ENCODE assay signal across 27 cellular contexts in genomic region chr4:77079281-77079680, GRCh38. TPM values are rescaled to one million over a fixed set of nuclear protein-coding genes. Genes with fewer than 3 reads are reported as not detected.
DNase-seq lines count a peak whose midpoint lies in the region; ATAC-seq, FAIRE-seq and TF ChIP-seq lines count a peak whose summit lies in the region.
"Had no signal": no experiment of that assay in that cellular context is flagged by ENCODE, and none has a peak within 500 bp of the region (broad histone marks: within the 10 kb centered on the region; RNA-seq: fewer than 3 reads in every experiment).

No MANE protein-coding gene starts in this region.

- H3K27ac ChIP-seq in astrocyte (ENCODE audit: low read depth, low read length) (no peak overlapping the region), neural progenitor cell (no peak overlapping the region), transverse colon (no peak overlapping the region)
- H3K27ac ChIP-seq: A549, GM23248 had no signal

- in situ Hi-C loops in transverse colon (cut with MboI; ENCODE audit: low pct_ligation_motif_present in 1 of 4, low pct_unique_long_range_greater_than_20kb in 1 of 4, low sequenced_read_pairs in 3 of 4): no loop called here

- peaks cover 11% of the 10 kb centered on the region for H3K36me3 Mint-ChIP-seq in stimulated activated naive CD8-positive, alpha-beta T cell treated with anti-CD3 and anti-CD28 coated beads, Interleukin-15, Interleukin-2, amounts not matched to agents 100 ng/mL and 50 ng/mL, for 24 hours (ENCODE audit: low read depth)
- no peaks in the 10 kb centered on the region for H3K36me3 Mint-ChIP-seq in astrocyte (ENCODE audit: low read depth, unreplicated experiment)
- H3K36me3 Mint-ChIP-seq in neural progenitor cell: peaks cover 2% of the 10 kb centered on the region
- peaks cover 3% of the 10 kb centered on the region for H3K36me3 Mint-ChIP-seq in mesothelial cell of epicardium

- ATAC-seq in stimulated activated naive CD8-positive, alpha-beta T cell treated with anti-CD3 and anti-CD28 coated beads, Interleukin-15, amount 100 ng/mL, for 72 hours: no peak
- ATAC-seq in HG03442 (IDR thresholded peaks at IDR 0.05; ENCODE audit: unreplicated experiment): no peak
- ATAC-seq: A549, K562 had no signal

- H3K36me3 ChIP-seq in astrocyte (ENCODE audit: insufficient read depth, low read length) (no peaks in the 10 kb centered on the region), neural progenitor cell (no peaks in the 10 kb centered on the region), transverse colon (no peaks in the 10 kb centered on the region)
- H3K36me3 ChIP-seq: MG63 had no signal

- TF ChIP-seq CTCF in astrocyte (IDR thresholded peaks at IDR 0.05; ENCODE audit: insufficient read depth, low read depth, low read length) (no peak), neural progenitor cell (IDR thresholded peaks at IDR 0.05) (no peak), transverse colon (IDR thresholded peaks at IDR 0.05) (no peak), mesothelial cell of epicardium (IDR thresholded peaks at IDR 0.05; ENCODE audit: unreplicated experiment) (no peak)

- peaks cover 7% of the 10 kb centered on the region for H3K27me3 Mint-ChIP-seq in stimulated activated naive CD8-positive, alpha-beta T cell treated with anti-CD3 and anti-CD28 coated beads, Interleukin-15, Interleukin-2, amounts not matched to agents 100 ng/mL and 50 ng/mL, for 24 hours
- no peaks in the 10 kb centered on the region for H3K27me3 Mint-ChIP-seq in stimulated activated naive CD8-positive, alpha-beta T cell treated with anti-CD3 and anti-CD28 coated beads, Interleukin-15, amount 100 ng/mL, for 72 hours
- H3K27me3 Mint-ChIP-seq in astrocyte (ENCODE audit: low read depth, unreplicated experiment) (no peaks in the 10 kb centered on the region), neural progenitor cell (ENCODE audit: insufficient read depth, low read depth) (peaks cover 6% of the 10 kb centered on the region), mesothelial cell of epicardium (ENCODE audit: low read depth) (no peaks in the 10 kb centered on the region)

- H3F3A ChIP-seq in neural progenitor cell (ENCODE audit: low read depth): peaks cover 15% of the 10 kb centered on the region

- WGBS in transverse colon (ENCODE audit: low coverage in 1 of 2), 2 donors: 97% methylated on average over 5 of the region's 5 CpGs

- no peak overlapping the region for H3K4me2 ChIP-seq in astrocyte (ENCODE audit: low read length)
- no peak overlapping the region for H3K4me2 ChIP-seq in neural progenitor cell
- H3K4me2 ChIP-seq: A549 had no signal

- H3K4me1 ChIP-seq in astrocyte (ENCODE audit: insufficient read depth, low read length) (peaks cover 3% of the 10 kb centered on the region), neural progenitor cell (peaks cover 16% of the 10 kb centered on the region), transverse colon (peaks cover 0 to 19% (median 6%) of the 10 kb centered on the region in 4 donors)

- peak overlapping the region; percentile 11 for H3K4me3 Mint-ChIP-seq in stimulated activated naive CD8-positive, alpha-beta T cell treated with anti-CD3 and anti-CD28 coated beads, Interleukin-15, Interleukin-2, amounts not matched to agents 100 ng/mL and 50 ng/mL, for 24 hours
- no peak overlapping the region for H3K4me3 Mint-ChIP-seq in stimulated activated naive CD8-positive, alpha-beta T cell treated with anti-CD3 and anti-CD28 coated beads, Interleukin-15, amount 100 ng/mL, for 72 hours
- H3K4me3 Mint-ChIP-seq in astrocyte (ENCODE audit: unreplicated experiment): peak overlapping the region; percentile 34
- no peak overlapping the region for H3K4me3 Mint-ChIP-seq in neural progenitor cell
- H3K4me3 Mint-ChIP-seq in mesothelial cell of epicardium: no peak overlapping the region

- no peak overlapping the region for H2AFZ ChIP-seq in astrocyte (ENCODE audit: low read depth, low read length)
- no peak overlapping the region for H2AFZ ChIP-seq in neural progenitor cell (replicated peaks)
- H2AFZ ChIP-seq: GM23248 had no signal

- no peak for TF ChIP-seq EP300 in transverse colon (IDR thresholded peaks at IDR 0.05; ENCODE audit: low read depth)

- no peak overlapping the region for H3K9ac ChIP-seq in astrocyte (ENCODE audit: low read length)
- no peak overlapping the region for H3K9ac ChIP-seq in neural progenitor cell
- H3K9ac ChIP-seq: GM23248 had no signal

- H3K27me3 ChIP-seq in astrocyte (ENCODE audit: insufficient read depth, low read length): no peaks in the 10 kb centered on the region
- H3K27me3 ChIP-seq in neural progenitor cell: no peaks in the 10 kb centered on the region
- H3K27me3 ChIP-seq in transverse colon: no peaks in the 10 kb centered on the region
- H3K27me3 ChIP-seq: MG63 had no signal

- H3K4me1 Mint-ChIP-seq in stimulated activated naive CD8-positive, alpha-beta T cell treated with anti-CD3 and anti-CD28 coated beads, Interleukin-15, Interleukin-2, amounts not matched to agents 100 ng/mL and 50 ng/mL, for 24 hours (ENCODE audit: low read depth): peaks cover 43% of the 10 kb centered on the region
- H3K4me1 Mint-ChIP-seq in stimulated activated naive CD8-positive, alpha-beta T cell treated with anti-CD3 and anti-CD28 coated beads, Interleukin-15, amount 100 ng/mL, for 72 hours: peaks cover 43% of the 10 kb centered on the region
- peaks cover 4% of the 10 kb centered on the region for H3K4me1 Mint-ChIP-seq in astrocyte (ENCODE audit: low read depth, unreplicated experiment)
- peaks cover 20% of the 10 kb centered on the region for H3K4me1 Mint-ChIP-seq in neural progenitor cell
- peaks cover 20% of the 10 kb centered on the region for H3K4me1 Mint-ChIP-seq in mesothelial cell of epicardium

- H4K20me1 ChIP-seq in astrocyte (ENCODE audit: insufficient read depth, low read length) (peaks cover 7% of the 10 kb centered on the region), neural progenitor cell (ENCODE audit: low read depth) (peaks cover 8% of the 10 kb centered on the region)

- no peak overlapping the region for H3K4me3 ChIP-seq in astrocyte (ENCODE audit: insufficient read depth, low read depth, low read length)
- H3K4me3 ChIP-seq in neural progenitor cell: no peak overlapping the region
- H3K4me3 ChIP-seq in transverse colon: no peak overlapping the region
- H3K4me3 ChIP-seq: A549, GM23248, K562, MG63 had no signal

- peaks cover 26% of the 10 kb centered on the region for H3K79me2 ChIP-seq in astrocyte (ENCODE audit: insufficient read depth, low read length)
- peaks cover 38% of the 10 kb centered on the region for H3K79me2 ChIP-seq in neural progenitor cell (ENCODE audit: low read depth)

- TF ChIP-seq POLR2A in transverse colon (IDR thresholded peaks at IDR 0.05): no peak

- intact Hi-C loops in transverse colon (cut with DNase I; ENCODE audit: low total_unique reads): no loop called here

- H3K9me3 ChIP-seq in astrocyte (ENCODE audit: insufficient read depth, low read depth, low read length) (no peaks in the 10 kb centered on the region), neural progenitor cell (ENCODE audit: low read depth) (no peaks in the 10 kb centered on the region), transverse colon (no peaks in the 10 kb centered on the region)
- H3K9me3 ChIP-seq: A549, MG63 had no signal

- no peak for DNase-seq in stimulated activated naive CD8-positive, alpha-beta T cell treated with anti-CD3 and anti-CD28 coated beads, Interleukin-15, amount 100 ng/mL, for 72 hours
- no peak for DNase-seq in astrocyte (ENCODE audit: low read depth)
- no peak for DNase-seq in neural progenitor cell (ENCODE audit: low spot score)
- no peak for DNase-seq in transverse colon
- no peak for DNase-seq in mesothelial cell of epicardium (ENCODE audit: low spot score in 2 of 2, unreplicated experiment in 2 of 2)
- DNase-seq: AML-193; C1 segment of cervical spinal cord; CD4-positive, alpha-beta memory T cell; COR-L47; DMS53; GM23248; H7; Kasumi-1; MG63; NCI-H146; NCI-H1930; NCI-H2107; NCI-H446; NCI-H524 treated with DMSO at 0.1 percent for 48 hours; Right ventricle myocardium superior; RPMI8226 had no signal

- peak overlapping the region; percentile 19 for H3K27ac Mint-ChIP-seq in stimulated activated naive CD8-positive, alpha-beta T cell treated with anti-CD3 and anti-CD28 coated beads, Interleukin-15, Interleukin-2, amounts not matched to agents 100 ng/mL and 50 ng/mL, for 24 hours
- H3K27ac Mint-ChIP-seq in stimulated activated naive CD8-positive, alpha-beta T cell treated with anti-CD3 and anti-CD28 coated beads, Interleukin-15, amount 100 ng/mL, for 72 hours: no peak overlapping the region
- H3K27ac Mint-ChIP-seq in astrocyte (ENCODE audit: unreplicated experiment): no peak overlapping the region
- peak overlapping the region; percentile 32 for H3K27ac Mint-ChIP-seq in neural progenitor cell
- H3K27ac Mint-ChIP-seq in mesothelial cell of epicardium: no peak overlapping the region
- H3K27ac Mint-ChIP-seq: CD4-positive, alpha-beta memory T cell had no signal

- FAIRE-seq in astrocyte (lab: Jason Lieb, UNC): no peak
- FAIRE-seq: A549, G401.6, HTR-8/SVneo, K562 had no signal

- no peaks in the 10 kb centered on the region for H3K9me3 Mint-ChIP-seq in stimulated activated naive CD8-positive, alpha-beta T cell treated with anti-CD3 and anti-CD28 coated beads, Interleukin-15, Interleukin-2, amounts not matched to agents 100 ng/mL and 50 ng/mL, for 24 hours
- H3K9me3 Mint-ChIP-seq in stimulated activated naive CD8-positive, alpha-beta T cell treated with anti-CD3 and anti-CD28 coated beads, Interleukin-15, amount 100 ng/mL, for 72 hours: no peaks in the 10 kb centered on the region
- no peaks in the 10 kb centered on the region for H3K9me3 Mint-ChIP-seq in astrocyte (ENCODE audit: unreplicated experiment)
- H3K9me3 Mint-ChIP-seq in neural progenitor cell: no peaks in the 10 kb centered on the region
- H3K9me3 Mint-ChIP-seq in mesothelial cell of epicardium: no peaks in the 10 kb centered on the region

RNA-seq across cellular contexts. Expression of gene CCNI, which starts 3.5 kb away (rescaled TPM):
- total RNA-seq in astrocyte (135 and 141 TPM in 2 replicates), neural progenitor cell (ENCODE audit: low replicate concordance) (425 and 511 TPM in 2 replicates), transverse colon (100 to 1,000 TPM in 3 of 4 donors, 10 to 100 TPM in 1; 91.7 to 206 (median 154) TPM), mesothelial cell of epicardium (242 to 254 TPM (median 245 TPM) in 3 replicates)

Comparison
In these comparisons a context has a peak if more than half of its experiments do, and no peak if none do; other contexts are left out.
1. H3K27ac Mint-ChIP-seq: peak in stimulated activated naive CD8-positive, alpha-beta T cell treated with anti-CD3 and anti-CD28 coated beads, Interleukin-15, Interleukin-2, amounts not matched to agents 100 ng/mL and 50 ng/mL, for 24 hours (single experiment) and neural progenitor cell (single experiment); none in stimulated activated naive CD8-positive, alpha-beta T cell treated with anti-CD3 and anti-CD28 coated beads, Interleukin-15, amount 100 ng/mL, for 72 hours (0 of 2), astrocyte (single experiment) and mesothelial cell of epicardium (single experiment).
2. H3K4me3 Mint-ChIP-seq: peak in stimulated activated naive CD8-positive, alpha-beta T cell treated with anti-CD3 and anti-CD28 coated beads, Interleukin-15, Interleukin-2, amounts not matched to agents 100 ng/mL and 50 ng/mL, for 24 hours (single experiment) and astrocyte (single experiment); none in stimulated activated naive CD8-positive, alpha-beta T cell treated with anti-CD3 and anti-CD28 coated beads, Interleukin-15, amount 100 ng/mL, for 72 hours (0 of 2), neural progenitor cell (single experiment) and mesothelial cell of epicardium (single experiment).